Comparison of ENCODE assay signal across 8 cellular contexts in the genomic region with DNA sequence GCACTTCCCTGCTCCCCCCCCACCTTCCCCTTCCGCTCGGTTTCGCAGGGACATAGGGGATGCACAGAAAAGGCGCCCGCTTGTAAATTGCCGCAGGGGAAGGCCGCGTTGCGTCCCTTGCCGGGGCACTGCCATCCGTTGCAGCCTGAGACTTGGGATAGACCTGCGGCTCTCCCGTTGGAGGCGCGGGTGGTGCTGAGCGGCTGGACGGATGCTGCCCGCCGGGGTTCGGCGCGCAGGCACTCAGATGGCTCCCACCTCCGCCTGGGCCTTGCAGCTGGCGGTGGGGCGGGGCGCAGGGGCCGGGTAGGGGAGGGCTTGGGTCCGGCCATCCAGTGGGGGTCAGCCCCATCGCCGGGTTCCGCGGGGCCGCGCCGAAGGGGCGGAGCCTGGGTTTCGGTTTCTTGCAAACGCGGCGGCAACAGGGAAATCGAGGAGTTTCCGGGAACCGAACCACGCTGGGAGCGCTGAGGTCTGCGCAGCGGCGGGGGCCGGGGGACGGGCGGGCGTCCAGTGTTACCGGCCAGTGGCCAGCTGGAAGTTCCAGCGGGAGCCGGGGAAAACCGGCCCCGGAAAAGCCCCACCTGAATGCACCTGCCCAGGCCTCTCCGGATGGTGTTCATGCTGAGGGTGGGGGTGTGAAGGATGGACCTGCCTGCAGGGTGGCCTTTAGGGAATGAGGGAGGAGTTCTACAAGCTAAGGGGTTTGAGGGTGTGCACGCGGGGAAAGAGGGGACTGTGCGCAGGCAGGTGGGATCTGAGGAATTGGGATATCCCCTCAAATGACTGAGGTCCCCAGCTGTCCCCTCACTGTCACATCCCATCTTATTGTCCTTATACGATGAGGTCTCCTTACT. TPM values are rescaled to one million over a fixed set of nuclear protein-coding genes. Genes with fewer than 3 reads are reported as not detected.
A peak's percentile ranks its signal among the peaks of the same experiment; 100 is the strongest.
DNase-seq lines count a peak whose midpoint lies in the region; ATAC-seq and TF ChIP-seq lines count a peak whose summit lies in the region.

No MANE protein-coding gene starts in this region.

- no peaks in the 10 kb centered on the region for H3K9me3 ChIP-seq in fibroblast of lung (ENCODE audit: control insufficient read depth, insufficient read depth, low read depth, low read length)
- H3K9me3 ChIP-seq in testis = no peaks in the 10 kb centered on the region

- H3K4me1 ChIP-seq in fibroblast of lung (ENCODE audit: control insufficient read depth, extremely low read depth, insufficient read depth, low read length) (peaks cover 45% of the 10 kb centered on the region), testis (peaks cover 14% of the 10 kb centered on the region)

- peak overlapping the region; percentile 90 for H3K27ac Mint-ChIP-seq in activated T-cell treated with anti-CD3 and anti-CD28 coated beads, Interleukin-2, amount 50 U/mL, for 72 hours

- H2AFZ ChIP-seq in fibroblast of lung (ENCODE audit: low read length) = no peak overlapping the region

- intact Hi-C loops in testis (cut with DNase I; ENCODE audit: low total_unique reads) = loop anchor here (5.0 to 10.0 kb wide), 2 partner anchors 110 to 222 kb away; no protein-coding TSS in a partner anchor

- peak overlapping the region; percentile 86 to 93 for H3K4me3 Mint-ChIP-seq in activated T-cell treated with anti-CD3 and anti-CD28 coated beads, Interleukin-2, amount 50 U/mL, for 72 hours

- H3K36me3 ChIP-seq in fibroblast of lung (ENCODE audit: control insufficient read depth, insufficient read depth, low read length) (no peaks in the 10 kb centered on the region), testis (ENCODE audit: low read depth, missing control alignments) (no peaks in the 10 kb centered on the region)

- whole genome bisulfite sequencing in testis, 2 donors = 4 to 29% methylated on average over 4 to 56 of the region's 62 CpGs

- H3K36me3 Mint-ChIP-seq in activated T-cell treated with anti-CD3 and anti-CD28 coated beads, Interleukin-2, amount 50 U/mL, for 72 hours (ENCODE audit: insufficient read depth in 2 of 2) = no peaks in the 10 kb centered on the region

- no peaks in the 10 kb centered on the region for H3K27me3 Mint-ChIP-seq in activated T-cell treated with anti-CD3 and anti-CD28 coated beads, Interleukin-2, amount 50 U/mL, for 72 hours (ENCODE audit: low read depth)

- H3K4me1 Mint-ChIP-seq in activated T-cell treated with anti-CD3 and anti-CD28 coated beads, Interleukin-2, amount 50 U/mL, for 72 hours (ENCODE audit: low read depth) = peaks cover 80% of the 10 kb centered on the region

- no peaks in the 10 kb centered on the region for H3K79me2 ChIP-seq in fibroblast of lung (ENCODE audit: control insufficient read depth, insufficient read depth, low read length)

- peak overlapping the region; percentile 66 to 71 (median 68) for H3K4me3 ChIP-seq in fibroblast of lung (replicated peaks in 1 of 4; ENCODE audit: control extremely low read depth in 1 of 4, insufficient read depth in 1 of 4, low read depth in 3 of 4, low read length in 4 of 4)
- peak overlapping the region; percentile 65 to 80 for H3K4me3 ChIP-seq in testis

- peak overlapping the region; percentile 95 for H3K4me2 ChIP-seq in fibroblast of lung (ENCODE audit: extremely low read depth, insufficient read depth, low read length)

- ATAC-seq in GM18520 (IDR thresholded peaks at IDR 0.05; ENCODE audit: unreplicated experiment) = peak; percentile 24
- peak; percentile 36 for ATAC-seq in HG03039 (IDR thresholded peaks at IDR 0.05; ENCODE audit: unreplicated experiment)
- peak; percentile 8 to 25 for ATAC-seq in activated T-cell treated with anti-CD3 and anti-CD28 coated beads, Interleukin-2, amount 50 U/mL, for 72 hours (replicated peaks in 1 of 2)

- no peaks in the 10 kb centered on the region for H3K27me3 ChIP-seq in fibroblast of lung (ENCODE audit: control insufficient read depth, insufficient read depth, low read length)
- H3K27me3 ChIP-seq in testis = no peaks in the 10 kb centered on the region

- H4K20me1 ChIP-seq in fibroblast of lung (ENCODE audit: control insufficient read depth, extremely low read depth, insufficient read depth, low read length) = no peaks in the 10 kb centered on the region

- peak overlapping the region; percentile 85 for H3K9ac ChIP-seq in fibroblast of lung (ENCODE audit: insufficient read depth, low read length)

- no peak for TF ChIP-seq CTCF in AG09319 (IDR thresholded peaks at IDR 0.05; ENCODE audit: low read depth, low read length)
- TF ChIP-seq CTCF in fibroblast of lung (conservative IDR thresholded peaks at IDR 0.05 in 1 of 2, IDR thresholded peaks at IDR 0.05 in 1 of 2; ENCODE audit: low read depth in 1 of 2, low read length in 2 of 2) = no peak
- TF ChIP-seq CTCF in testis (IDR thresholded peaks at IDR 0.05) = no peak

- H3K9me3 Mint-ChIP-seq in activated T-cell treated with anti-CD3 and anti-CD28 coated beads, Interleukin-2, amount 50 U/mL, for 72 hours = no peaks in the 10 kb centered on the region

- no peak for TF ChIP-seq POLR2A in testis (IDR thresholded peaks at IDR 0.05)

- peak; percentile 69 for DNase-seq in AG09319 (ENCODE audit: extremely low read depth, low read depth)
- peak; percentile 82 for DNase-seq in NOMO-1 treated with DMSO at 0.1 percent for 48 hours (lab: John Stamatoyannopoulos, UW; ENCODE audit: unreplicated experiment)
- peak; percentile 74 to 76 for DNase-seq in activated T-cell treated with anti-CD3 and anti-CD28 coated beads, Interleukin-2, amount 50 U/mL, for 72 hours
- DNase-seq in fibroblast of lung (ENCODE audit: low read depth in 2 of 2) = peak; percentile 87
- DNase-seq in myocyte (ENCODE audit: low read depth) = peak; percentile 81
- peak; percentile 90 for DNase-seq in testis

- H3K27ac ChIP-seq in fibroblast of lung (ENCODE audit: insufficient read depth, low read length) (peak overlapping the region; percentile 93), testis (peak overlapping the region; percentile 77 to 81)

RNA-seq across cellular contexts. Expression of gene IRF1, which starts 6.3 kb away (rescaled TPM):
- 100 to 1,000 TPM; 212 to 226 TPM for total RNA-seq in activated T-cell treated with anti-CD3 and anti-CD28 coated beads, Interleukin-2, amount 50 U/mL, for 72 hours
- total RNA-seq in fibroblast of lung = 22.1 and 34.7 TPM in 2 replicates
- 36.8 and 37.6 TPM in 2 replicates for polyA plus RNA-seq in fibroblast of lung
- polyA plus RNA-seq in fibroblast of lung (2012) = 32.1 and 37.0 TPM in 2 replicates
- polyA minus RNA-seq in fibroblast of lung (ENCODE audit: low replicate concordance) = 45.2 and 81.5 TPM in 2 replicates
- total RNA-seq in myocyte = 9.8 and 11.7 TPM in 2 replicates
- 37.0 TPM for polyA plus RNA-seq in myocyte (2012)
- 10 to 100 TPM; 20.2 to 22.5 TPM for total RNA-seq in testis
- polyA plus RNA-seq in testis (ENCODE audit: insufficient read depth, low read depth, low replicate concordance) = 31.7 TPM

RNA-seq across cellular contexts. Expression of gene IL5, which starts 46.5 kb away (rescaled TPM):
- 1 to 10 TPM; 1.3 to 2.1 TPM for total RNA-seq in activated T-cell treated with anti-CD3 and anti-CD28 coated beads, Interleukin-2, amount 50 U/mL, for 72 hours
- total RNA-seq in fibroblast of lung (not detected in 2 replicates), myocyte (not detected in 2 replicates), testis (10 to 100 TPM in 1 of 2 donors, 1 to 10 TPM in 1; 2.2 to 12.4 TPM)
- polyA plus RNA-seq in fibroblast of lung (not detected in 2 replicates), testis (ENCODE audit: insufficient read depth, low read depth, low replicate concordance) (5.4 TPM)
- polyA plus RNA-seq in fibroblast of lung (2012) = not detected in 2 replicates
- not detected in 2 replicates for polyA minus RNA-seq in fibroblast of lung (ENCODE audit: low replicate concordance)
- not detected for polyA plus RNA-seq in myocyte (2012)

RNA-seq across cellular contexts. Expression of gene RAD50, which starts 59.9 kb away (rescaled TPM):
- 10 to 100 TPM; 42.1 to 46.1 TPM for total RNA-seq in activated T-cell treated with anti-CD3 and anti-CD28 coated beads, Interleukin-2, amount 50 U/mL, for 72 hours
- total RNA-seq in fibroblast of lung (34.7 and 35.7 TPM in 2 replicates), myocyte (21.0 and 25.9 TPM in 2 replicates), testis (10 to 100 TPM; 38.6 to 41.6 TPM)
- polyA plus RNA-seq in fibroblast of lung (21.5 and 23.1 TPM in 2 replicates), testis (ENCODE audit: insufficient read depth, low read depth, low replicate concordance) (5.0 TPM)
- polyA plus RNA-seq in fibroblast of lung (2012) = 20.6 and 22.2 TPM in 2 replicates
- polyA minus RNA-seq in fibroblast of lung (ENCODE audit: low replicate concordance) = 2.8 and 17.0 TPM in 2 replicates
- polyA plus RNA-seq in myocyte (2012) = 9.9 TPM

Comparison
In these comparisons a context has a peak if more than half of its experiments do, and no peak if none do; other contexts are left out.
1. Peak in every context shown above with its lines: DNase-seq, ATAC-seq, H3K4me3 ChIP-seq and H3K27ac ChIP-seq.